Comparison of ENCODE assay signal across 14 cellular contexts in genomic region chr7:2330506-2330905, GRCh38. TPM values are rescaled to one million over a fixed set of nuclear protein-coding genes. Genes with fewer than 3 reads are reported as not detected.
DNase-seq lines count a peak whose midpoint lies in the region; TF ChIP-seq lines count a peak whose summit lies in the region.
"Had no signal": no experiment of that assay in that cellular context is flagged by ENCODE, and none has a peak within 500 bp of the region (broad histone marks: within the 10 kb centered on the region; RNA-seq: fewer than 3 reads in every experiment).

No MANE protein-coding gene starts in this region.

- no peak for TF ChIP-seq CTCF in NB4 (IDR thresholded peaks at IDR 0.05; ENCODE audit: low read depth, low read length)
- TF ChIP-seq CTCF in astrocyte of the cerebellum (IDR thresholded peaks at IDR 0.05; ENCODE audit: low read depth, low read length, missing control alignments), result peak; percentile 1
- TF ChIP-seq CTCF in fibroblast of villous mesenchyme (IDR thresholded peaks at IDR 0.05; ENCODE audit: insufficient read depth, low read depth, low read length), result no peak

- H3K4me3 ChIP-seq in NB4 (ENCODE audit: low read depth, low read length) (no peak overlapping the region), astrocyte of the cerebellum (ENCODE audit: low read depth, low read length) (no peak overlapping the region), fibroblast of villous mesenchyme (ENCODE audit: low read depth, low read length) (no peak overlapping the region)
- H3K4me3 ChIP-seq: GM12878 had no signal

- no peak for TF ChIP-seq POLR2A in NB4 (IDR thresholded peaks at IDR 0.05; ENCODE audit: extremely low read depth, insufficient read length)

- in situ Hi-C loops in astrocyte of the cerebellum (cut with HindIII; ENCODE audit: low sequenced_read_pairs), result no loop called here

- DNase-seq in NB4 (ENCODE audit: low read depth) (peak; percentile 50), astrocyte of the cerebellum (ENCODE audit: low read depth) (no peak), fibroblast of villous mesenchyme (ENCODE audit: low read depth) (peak; percentile 16), COR-L47 (lab: John Stamatoyannopoulos, UW) (no peak), NCI-H146 treated with DMSO at 0.1 percent for 48 hours (lab: John Stamatoyannopoulos, UW; ENCODE audit: unreplicated experiment) (no peak), superior temporal gyrus (ENCODE audit: extremely low spot score) (no peak)
- DNase-seq: CD4-positive, CD25-positive, alpha-beta regulatory T cell; CD8-positive, alpha-beta T cell; DMS 273 treated with DMSO at 0.1 percent for 48 hours; DMS79; EL; GDM1; H9 had no signal

RNA-seq across cellular contexts. Expression of gene SNX8, which starts 16.3 kb away (rescaled TPM):
- 17.7 and 21.3 TPM in 2 replicates for total RNA-seq in fibroblast of villous mesenchyme

RNA-seq across cellular contexts. Expression of gene EIF3B, which starts 24.1 kb away (rescaled TPM):
- 189 and 210 TPM in 2 replicates for total RNA-seq in fibroblast of villous mesenchyme

Comparison
In these comparisons a context has a peak if more than half of its experiments do, and no peak if none do; other contexts are left out.
1. DNase-seq: peak in NB4 (single experiment) and fibroblast of villous mesenchyme (single experiment); none in astrocyte of the cerebellum (single experiment), COR-L47 (single experiment), NCI-H146 treated with DMSO at 0.1 percent for 48 hours (single experiment) and superior temporal gyrus (single experiment).